Comparison of ENCODE assay signal across 19 cellular contexts in the genomic region with DNA sequence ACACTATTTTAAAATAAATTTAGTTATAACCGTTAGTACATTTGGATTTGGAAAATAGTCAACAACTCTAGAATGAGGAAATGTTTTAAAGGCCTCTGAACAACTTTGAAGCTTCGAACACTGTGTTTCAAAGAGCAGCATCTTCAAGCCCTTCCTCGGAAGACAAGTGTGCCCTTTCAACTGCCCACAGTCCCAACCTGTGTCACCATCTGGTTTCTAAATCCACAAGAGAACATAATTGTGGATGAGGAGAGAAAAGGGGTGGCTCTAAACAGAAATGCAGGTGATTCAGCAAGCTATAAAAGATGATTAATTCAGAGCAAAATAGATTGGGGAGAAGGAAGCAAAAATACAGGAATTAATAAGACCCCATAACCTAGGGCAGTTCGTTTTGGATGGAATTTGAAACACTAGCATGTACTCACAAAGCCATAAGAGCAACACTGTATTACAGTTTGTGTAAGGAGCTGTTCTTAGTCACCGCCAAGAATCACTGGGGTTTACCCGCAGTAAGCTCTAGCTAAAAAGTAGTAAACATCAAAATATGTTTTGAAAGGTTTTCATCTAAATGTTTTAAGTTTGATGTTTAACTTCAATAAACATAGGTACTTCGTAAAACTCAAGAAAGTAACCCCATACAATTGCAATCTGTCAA.
A peak's percentile ranks its signal among the peaks of the same experiment; 100 is the strongest.
DNase-seq lines count a peak whose midpoint lies in the region; ATAC-seq and TF ChIP-seq lines count a peak whose summit lies in the region.
"Had no signal": no experiment of that assay in that cellular context is flagged by ENCODE, and none has a peak within 500 bp of the region (broad histone marks: within the 10 kb centered on the region; RNA-seq: fewer than 3 reads in every experiment).

No MANE protein-coding gene starts in this region.

- 82% methylated on average over 7 of the region's 7 CpGs for WGBS in testis, 2 donors

- no peak for DNase-seq in activated CD8-positive, alpha-beta T cell treated with anti-CD3 and anti-CD28 coated beads for 36 hours
- no peak for DNase-seq in activated CD8-positive, alpha-beta T cell treated with anti-CD3 and anti-CD28 coated beads, Interleukin-2, amount 10 ng/mL, durations not matched to agents 7 days and 5 days
- no peak for DNase-seq in CD4-positive, alpha-beta memory T cell
- no peak for DNase-seq in testis
- no peak for DNase-seq in pons (ENCODE audit: low spot score)
- no peak for DNase-seq in stimulated activated CD4-positive, alpha-beta T cell treated with anti-CD3 and anti-CD28 coated beads, Interleukin-2, amount 100 ng/mL, for 48 hours
- DNase-seq: Calu3, H7, KG1, NCI-H1417 treated with DMSO at 0.1 percent for 48 hours, NCI-H1930, NCI-H2171, NCI-H774, PC-3 had no signal

- no peak overlapping the region for H3K4me3 Mint-ChIP-seq in activated CD8-positive, alpha-beta T cell treated with anti-CD3 and anti-CD28 coated beads for 36 hours
- H3K4me3 Mint-ChIP-seq in activated CD8-positive, alpha-beta T cell treated with anti-CD3 and anti-CD28 coated beads, Interleukin-2, amount 10 ng/mL, durations not matched to agents 7 days and 5 days: no peak overlapping the region
- no peak overlapping the region for H3K4me3 Mint-ChIP-seq in CD4-positive, alpha-beta memory T cell
- no peak overlapping the region for H3K4me3 Mint-ChIP-seq in activated naive CD8-positive, alpha-beta T cell
- no peak overlapping the region for H3K4me3 Mint-ChIP-seq in stimulated activated memory B cell treated with anti-CD40 and anti-IgM and Interleukin-4, amounts not matched to agents 10 μg/mL and 1 μg/mL and 100 μg/mL, for 72 hours

- no peaks in the 10 kb centered on the region for H3K27me3 ChIP-seq in CD4-positive, alpha-beta memory T cell (ENCODE audit: insufficient read depth, low read length)
- no peaks in the 10 kb centered on the region for H3K27me3 ChIP-seq in testis

- CTCF ChIA-PET in activated CD8-positive, alpha-beta T cell treated with anti-CD3 and anti-CD28 coated beads for 36 hours (lab: Charles Lee): interaction anchor here (1.6 kb wide), 3 partner anchors 11 to 20 kb away, joined by 3 to 6 read pairs (median 4); no protein-coding TSS in a partner anchor
- CTCF ChIA-PET in activated CD8-positive, alpha-beta T cell treated with anti-CD3 and anti-CD28 coated beads, Interleukin-2, amount 10 ng/mL, durations not matched to agents 7 days and 5 days (lab: Charles Lee): no interaction called here
- CTCF ChIA-PET in CD4-positive, alpha-beta memory T cell (lab: Charles Lee; ENCODE audit: partially characterized antibody): interaction anchor here (1.2 kb wide), 1 partner anchor 9 kb away, joined by 3 read pairs; no protein-coding TSS in a partner anchor

- TF ChIP-seq POLR2A in testis (IDR thresholded peaks at IDR 0.05): no peak

- H3K36me3 ChIP-seq in CD4-positive, alpha-beta memory T cell (ENCODE audit: insufficient read depth, low read length): no peaks in the 10 kb centered on the region
- H3K36me3 ChIP-seq in testis (ENCODE audit: low read depth, missing control alignments): no peaks in the 10 kb centered on the region

- peaks cover 38% of the 10 kb centered on the region for H3K4me1 Mint-ChIP-seq in activated CD8-positive, alpha-beta T cell treated with anti-CD3 and anti-CD28 coated beads for 36 hours (ENCODE audit: low read depth)
- peaks cover 18% of the 10 kb centered on the region for H3K4me1 Mint-ChIP-seq in activated CD8-positive, alpha-beta T cell treated with anti-CD3 and anti-CD28 coated beads, Interleukin-2, amount 10 ng/mL, durations not matched to agents 7 days and 5 days (ENCODE audit: low read depth)
- peaks cover 17 to 28% (median 24%) of the 10 kb centered on the region in 4 donors for H3K4me1 Mint-ChIP-seq in CD4-positive, alpha-beta memory T cell
- peaks cover 30% of the 10 kb centered on the region for H3K4me1 Mint-ChIP-seq in activated naive CD8-positive, alpha-beta T cell (ENCODE audit: low read depth)
- peaks cover 5% of the 10 kb centered on the region for H3K4me1 Mint-ChIP-seq in stimulated activated memory B cell treated with anti-CD40 and anti-IgM and Interleukin-4, amounts not matched to agents 10 μg/mL and 1 μg/mL and 100 μg/mL, for 72 hours

- H3K9me3 ChIP-seq in CD4-positive, alpha-beta memory T cell (ENCODE audit: control insufficient read depth in 1 of 2, low read length in 2 of 2): no peaks in the 10 kb centered on the region
- no peaks in the 10 kb centered on the region for H3K9me3 ChIP-seq in testis

- intact Hi-C loops in activated CD8-positive, alpha-beta T cell treated with anti-CD3 and anti-CD28 coated beads for 36 hours (cut with micrococcal nuclease): no loop called here
- intact Hi-C loops in CD4-positive, alpha-beta memory T cell (cut with micrococcal nuclease): no loop called here
- intact Hi-C loops in testis (cut with DNase I; ENCODE audit: low total_unique reads): no loop called here

- H3K4me3 ChIP-seq in CD4-positive, alpha-beta memory T cell (ENCODE audit: low read length in 2 of 2): no peak overlapping the region
- H3K4me3 ChIP-seq in testis: no peak overlapping the region

- ATAC-seq in activated CD8-positive, alpha-beta T cell treated with anti-CD3 and anti-CD28 coated beads for 36 hours: peak; percentile 58
- ATAC-seq in activated CD8-positive, alpha-beta T cell treated with anti-CD3 and anti-CD28 coated beads, Interleukin-2, amount 10 ng/mL, durations not matched to agents 7 days and 5 days: no peak
- ATAC-seq in stimulated activated memory B cell treated with anti-CD40 and anti-IgM and Interleukin-4, amounts not matched to agents 10 μg/mL and 1 μg/mL and 100 μg/mL, for 72 hours: no peak
- ATAC-seq: HepG2, PC-3 had no signal

- no peak for TF ChIP-seq CTCF in activated CD8-positive, alpha-beta T cell treated with anti-CD3 and anti-CD28 coated beads for 36 hours (IDR thresholded peaks at IDR 0.05)
- TF ChIP-seq CTCF in testis (IDR thresholded peaks at IDR 0.05): no peak

- H3K9me3 Mint-ChIP-seq in activated CD8-positive, alpha-beta T cell treated with anti-CD3 and anti-CD28 coated beads for 36 hours: peaks cover 10% of the 10 kb centered on the region
- no peaks in the 10 kb centered on the region for H3K9me3 Mint-ChIP-seq in activated CD8-positive, alpha-beta T cell treated with anti-CD3 and anti-CD28 coated beads, Interleukin-2, amount 10 ng/mL, durations not matched to agents 7 days and 5 days (ENCODE audit: insufficient read depth)
- peaks cover 0 to 3% (median 0%) of the 10 kb centered on the region in 8 donors for H3K9me3 Mint-ChIP-seq in CD4-positive, alpha-beta memory T cell
- H3K9me3 Mint-ChIP-seq in activated naive CD8-positive, alpha-beta T cell (ENCODE audit: low read depth): no peaks in the 10 kb centered on the region
- no peaks in the 10 kb centered on the region for H3K9me3 Mint-ChIP-seq in stimulated activated memory B cell treated with anti-CD40 and anti-IgM and Interleukin-4, amounts not matched to agents 10 μg/mL and 1 μg/mL and 100 μg/mL, for 72 hours

- peaks cover 17% of the 10 kb centered on the region for H3K4me1 ChIP-seq in CD4-positive, alpha-beta memory T cell (ENCODE audit: insufficient read depth, low read length)
- no peaks in the 10 kb centered on the region for H3K4me1 ChIP-seq in testis

- no peaks in the 10 kb centered on the region for H3K27me3 Mint-ChIP-seq in activated CD8-positive, alpha-beta T cell treated with anti-CD3 and anti-CD28 coated beads for 36 hours
- H3K27me3 Mint-ChIP-seq in activated CD8-positive, alpha-beta T cell treated with anti-CD3 and anti-CD28 coated beads, Interleukin-2, amount 10 ng/mL, durations not matched to agents 7 days and 5 days (ENCODE audit: low read depth): no peaks in the 10 kb centered on the region
- no peaks in the 10 kb centered on the region for H3K27me3 Mint-ChIP-seq in CD4-positive, alpha-beta memory T cell
- H3K27me3 Mint-ChIP-seq in activated naive CD8-positive, alpha-beta T cell: no peaks in the 10 kb centered on the region
- no peaks in the 10 kb centered on the region for H3K27me3 Mint-ChIP-seq in stimulated activated memory B cell treated with anti-CD40 and anti-IgM and Interleukin-4, amounts not matched to agents 10 μg/mL and 1 μg/mL and 100 μg/mL, for 72 hours

- peaks cover 27% of the 10 kb centered on the region for H3K36me3 Mint-ChIP-seq in activated CD8-positive, alpha-beta T cell treated with anti-CD3 and anti-CD28 coated beads for 36 hours (ENCODE audit: low read depth)
- peaks cover 19% of the 10 kb centered on the region for H3K36me3 Mint-ChIP-seq in activated CD8-positive, alpha-beta T cell treated with anti-CD3 and anti-CD28 coated beads, Interleukin-2, amount 10 ng/mL, durations not matched to agents 7 days and 5 days (ENCODE audit: low read depth)
- peaks cover 12 to 19% of the 10 kb centered on the region in 2 donors for H3K36me3 Mint-ChIP-seq in CD4-positive, alpha-beta memory T cell
- H3K36me3 Mint-ChIP-seq in activated naive CD8-positive, alpha-beta T cell: peaks cover 8% of the 10 kb centered on the region
- H3K36me3 Mint-ChIP-seq in stimulated activated memory B cell treated with anti-CD40 and anti-IgM and Interleukin-4, amounts not matched to agents 10 μg/mL and 1 μg/mL and 100 μg/mL, for 72 hours: peaks cover 16% of the 10 kb centered on the region

- no peak overlapping the region for H3K27ac ChIP-seq in CD4-positive, alpha-beta memory T cell (ENCODE audit: low read depth, low read length)
- H3K27ac ChIP-seq in testis: no peak overlapping the region
- H3K27ac ChIP-seq: C4-2B, RWPE1 had no signal

- POLR2A ChIA-PET in activated CD8-positive, alpha-beta T cell treated with anti-CD3 and anti-CD28 coated beads for 36 hours (lab: Charles Lee): interaction anchor here (0.9 kb wide), 1 partner anchor 21 kb away, joined by 3 read pairs; no protein-coding TSS in a partner anchor
- POLR2A ChIA-PET in activated CD8-positive, alpha-beta T cell treated with anti-CD3 and anti-CD28 coated beads, Interleukin-2, amount 10 ng/mL, durations not matched to agents 7 days and 5 days (lab: Charles Lee): no interaction called here
- POLR2A ChIA-PET in CD4-positive, alpha-beta memory T cell (lab: Charles Lee; ENCODE audit: partially characterized antibody): interaction anchor here (0.7 kb wide), 1 partner anchor 161 kb away, joined by 3 read pairs; the partner anchor contains the start of gene EIPR1

- no peak overlapping the region for H3K27ac Mint-ChIP-seq in activated CD8-positive, alpha-beta T cell treated with anti-CD3 and anti-CD28 coated beads for 36 hours
- no peak overlapping the region for H3K27ac Mint-ChIP-seq in activated CD8-positive, alpha-beta T cell treated with anti-CD3 and anti-CD28 coated beads, Interleukin-2, amount 10 ng/mL, durations not matched to agents 7 days and 5 days
- peak overlapping the region in 6 of 7 donors; percentile 6 to 85 (median 44) for H3K27ac Mint-ChIP-seq in CD4-positive, alpha-beta memory T cell
- H3K27ac Mint-ChIP-seq in activated naive CD8-positive, alpha-beta T cell: peak overlapping the region; percentile 68
- peak overlapping the region; percentile 58 for H3K27ac Mint-ChIP-seq in stimulated activated memory B cell treated with anti-CD40 and anti-IgM and Interleukin-4, amounts not matched to agents 10 μg/mL and 1 μg/mL and 100 μg/mL, for 72 hours

Comparison
In these comparisons a context has a peak if more than half of its experiments do, and no peak if none do; other contexts are left out.
1. H3K27ac Mint-ChIP-seq: peak in CD4-positive, alpha-beta memory T cell (6 of 7), activated naive CD8-positive, alpha-beta T cell (single experiment) and stimulated activated memory B cell treated with anti-CD40 and anti-IgM and Interleukin-4, amounts not matched to agents 10 μg/mL and 1 μg/mL and 100 μg/mL, for 72 hours (single experiment); none in activated CD8-positive, alpha-beta T cell treated with anti-CD3 and anti-CD28 coated beads for 36 hours (single experiment) and activated CD8-positive, alpha-beta T cell treated with anti-CD3 and anti-CD28 coated beads, Interleukin-2, amount 10 ng/mL, durations not matched to agents 7 days and 5 days (single experiment).